8 cellular contexts compared by ENCODE assay signal in genomic region chr22:42649261-42650056, GRCh38. TPM values are rescaled to one million over a fixed set of nuclear protein-coding genes. Genes with fewer than 3 reads are reported as not detected.
DNase-seq lines count a peak whose midpoint lies in the region; ATAC-seq and TF ChIP-seq lines count a peak whose summit lies in the region.

Gene CYB5R3 (minus strand): TSS chr22:42649392. CDS start chr22:42649315, 77 bp downstream.

- H2AFZ ChIP-seq in neural progenitor cell (replicated peaks): peak within 1 kb of the TSS; percentile 67

- H3K27ac Mint-ChIP-seq in neural progenitor cell: peak within 1 kb of the TSS; percentile 87

- in situ Hi-C loops in KBM-7 (cut with MboI; ENCODE audit: low pct_unique_long_range_greater_than_20kb, low sequenced_read_pairs): no loop called here

- peak; percentile 90 for DNase-seq in DMS 273 (lab: John Stamatoyannopoulos, UW; ENCODE audit: unreplicated experiment)
- DNase-seq in KBM-7: peak; percentile 74
- DNase-seq in SJSA1 (ENCODE audit: low read depth in 1 of 2, low spot score in 2 of 2): peak; percentile 78 to 90
- DNase-seq in activated gamma-delta T cell treated with anti-CD3 and anti-CD28 coated beads, Interleukin-2, amount 50 U/mL, for 16 hours (ENCODE audit: low read depth): peak; percentile 55
- DNase-seq in foreskin keratinocyte: peak in 1 of 2 donors; percentile 62
- peak; percentile 93 for DNase-seq in neural progenitor cell (ENCODE audit: low spot score)

- H3K9me3 ChIP-seq in SJSA1 (replicated peaks) (0 out of 2 replicates have a peak, but pooled peaks cover 4% of the 10 kb centered on the region), neural progenitor cell (ENCODE audit: low read depth) (no peaks in the 10 kb centered on the region), stomach smooth muscle (ENCODE audit: control insufficient read depth in 2 of 2, low read length in 2 of 2) (no peaks in the 10 kb centered on the region)

- peak within 1 kb of the TSS; percentile 83 for H3K27ac ChIP-seq in SJSA1
- H3K27ac ChIP-seq in foreskin keratinocyte: peak within 1 kb of the TSS; percentile 92
- H3K27ac ChIP-seq in neural progenitor cell: no peak within 1 kb of the TSS
- H3K27ac ChIP-seq in stomach smooth muscle (ENCODE audit: low read length): peak within 1 kb of the TSS; percentile 84

- TF ChIP-seq CTCF in foreskin keratinocyte (conservative IDR thresholded peaks at IDR 0.05): no peak
- TF ChIP-seq CTCF in neural progenitor cell (IDR thresholded peaks at IDR 0.05): no peak

- no peaks in the 10 kb centered on the region for H3K27me3 ChIP-seq in SJSA1 (replicated peaks)
- H3K27me3 ChIP-seq in foreskin keratinocyte: no peaks in the 10 kb centered on the region
- H3K27me3 ChIP-seq in neural progenitor cell: no peaks in the 10 kb centered on the region
- no peaks in the 10 kb centered on the region for H3K27me3 ChIP-seq in stomach smooth muscle (ENCODE audit: control insufficient read depth in 1 of 2, insufficient read depth in 2 of 2, low read length in 2 of 2)

- H3K4me2 ChIP-seq in neural progenitor cell: peak within 1 kb of the TSS; percentile 93

- peaks cover 18% of the 10 kb centered on the region for H3K4me1 Mint-ChIP-seq in neural progenitor cell

- peaks cover 41% of the 10 kb centered on the region for H4K20me1 ChIP-seq in neural progenitor cell (ENCODE audit: low read depth)

- H3K36me3 ChIP-seq in SJSA1 (peaks cover 32% of the 10 kb centered on the region), neural progenitor cell (no peaks in the 10 kb centered on the region), stomach smooth muscle (ENCODE audit: control insufficient read depth in 2 of 2, insufficient read depth in 2 of 2, low read length in 2 of 2) (no peaks in the 10 kb centered on the region)

- ATAC-seq in GM21528 (IDR thresholded peaks at IDR 0.05; ENCODE audit: low FRiP score, unreplicated experiment): peak; percentile 59
- ATAC-seq in foreskin keratinocyte: peak; percentile 79

- H3K27me3 Mint-ChIP-seq in neural progenitor cell (ENCODE audit: insufficient read depth, low read depth): peaks cover 4% of the 10 kb centered on the region

- peaks cover 41% of the 10 kb centered on the region for H3K79me2 ChIP-seq in neural progenitor cell (ENCODE audit: low read depth)

- peak within 1 kb of the TSS; percentile 98 for H3K4me3 Mint-ChIP-seq in neural progenitor cell

- no peaks in the 10 kb centered on the region for H3K36me3 Mint-ChIP-seq in neural progenitor cell

- peaks cover 11% of the 10 kb centered on the region for H3F3A ChIP-seq in neural progenitor cell (ENCODE audit: low read depth)

- peak within 1 kb of the TSS; percentile 92 for H3K9ac ChIP-seq in neural progenitor cell
- H3K9ac ChIP-seq in stomach smooth muscle (ENCODE audit: low read length in 2 of 2): peak within 1 kb of the TSS; percentile 81 to 84

- H3K4me3 ChIP-seq in SJSA1: peak within 1 kb of the TSS; percentile 97
- peak within 1 kb of the TSS; percentile 98 for H3K4me3 ChIP-seq in neural progenitor cell
- peak within 1 kb of the TSS; percentile 70 to 98 for H3K4me3 ChIP-seq in stomach smooth muscle (ENCODE audit: low read length in 2 of 2)

- peaks cover 49% of the 10 kb centered on the region for H3K4me1 ChIP-seq in SJSA1 (replicated peaks)
- peaks cover 27% of the 10 kb centered on the region for H3K4me1 ChIP-seq in foreskin keratinocyte
- peaks cover 5% of the 10 kb centered on the region for H3K4me1 ChIP-seq in neural progenitor cell
- H3K4me1 ChIP-seq in stomach smooth muscle (ENCODE audit: control insufficient read depth, insufficient read depth, low read length): peaks cover 50% of the 10 kb centered on the region

- no peaks in the 10 kb centered on the region for H3K9me3 Mint-ChIP-seq in neural progenitor cell

RNA-seq across cellular contexts. Expression of gene CYB5R3, which starts in this region (rescaled TPM):
- 91.3 and 149 TPM in 2 replicates for total RNA-seq in SJSA1 (2014; rRNA removed; shearing (Covaris generic))
- total RNA-seq in foreskin keratinocyte: 119 and 127 TPM in 2 replicates
- polyA plus RNA-seq in foreskin keratinocyte: 234 and 245 TPM in 2 replicates
- total RNA-seq in neural progenitor cell (ENCODE audit: low replicate concordance): 21.6 and 61.5 TPM in 2 replicates
